15 cellular contexts compared by ENCODE assay signal in genomic region chr11:112614605-112615004, GRCh38.
DNase-seq lines count a peak whose midpoint lies in the region; ATAC-seq and TF ChIP-seq lines count a peak whose summit lies in the region.
"Had no signal": no experiment of that assay in that cellular context is flagged by ENCODE, and none has a peak within 500 bp of the region (broad histone marks: within the 10 kb centered on the region; RNA-seq: fewer than 3 reads in every experiment).

No MANE protein-coding gene starts in this region.

- POLR2A ChIA-PET in activated CD4-positive, alpha-beta memory T cell treated with anti-CD3 and anti-CD28 coated beads for 36 hours (lab: Charles Lee) = no interaction called here

- H3K9me3 Mint-ChIP-seq in activated CD4-positive, alpha-beta memory T cell treated with anti-CD3 and anti-CD28 coated beads for 36 hours = no peaks in the 10 kb centered on the region
- H3K9me3 Mint-ChIP-seq in natural killer cell treated with Interleukin-12 subunit alpha and Interleukin-12 subunit beta and Interleukin-15 and Interleukin-18, amount 100 ng/mL, for 72 hours = no peaks in the 10 kb centered on the region

- H3K36me3 Mint-ChIP-seq in activated CD4-positive, alpha-beta memory T cell treated with anti-CD3 and anti-CD28 coated beads for 36 hours = no peaks in the 10 kb centered on the region
- no peaks in the 10 kb centered on the region for H3K36me3 Mint-ChIP-seq in natural killer cell treated with Interleukin-12 subunit alpha and Interleukin-12 subunit beta and Interleukin-15 and Interleukin-18, amount 100 ng/mL, for 72 hours
- H3K36me3 Mint-ChIP-seq: CD4-positive, alpha-beta memory T cell had no signal

- peaks cover 7% of the 10 kb centered on the region for H3K27me3 Mint-ChIP-seq in activated CD4-positive, alpha-beta memory T cell treated with anti-CD3 and anti-CD28 coated beads for 36 hours
- H3K27me3 Mint-ChIP-seq in natural killer cell treated with Interleukin-12 subunit alpha and Interleukin-12 subunit beta and Interleukin-15 and Interleukin-18, amount 100 ng/mL, for 72 hours = peaks cover 32 to 36% of the 10 kb centered on the region in 2 donors

- no peaks in the 10 kb centered on the region for H3K9me3 ChIP-seq in breast epithelium
- H3K9me3 ChIP-seq in suprapubic skin = no peaks in the 10 kb centered on the region
- H3K9me3 ChIP-seq in aorta (ENCODE audit: control insufficient read depth, low read length) = no peaks in the 10 kb centered on the region

- TF ChIP-seq POLR2A in breast epithelium (IDR thresholded peaks at IDR 0.05) (no peak), suprapubic skin (IDR thresholded peaks at IDR 0.05) (no peak)

- no peak for TF ChIP-seq EP300 in suprapubic skin (IDR thresholded peaks at IDR 0.05)

- TF ChIP-seq CTCF in breast epithelium (IDR thresholded peaks at IDR 0.05) = no peak
- TF ChIP-seq CTCF in foreskin keratinocyte (conservative IDR thresholded peaks at IDR 0.05) = no peak
- no peak for TF ChIP-seq CTCF in suprapubic skin (IDR thresholded peaks at IDR 0.05)

- no peak overlapping the region for H3K4me3 ChIP-seq in breast epithelium
- no peak overlapping the region for H3K4me3 ChIP-seq in suprapubic skin
- no peak overlapping the region for H3K4me3 ChIP-seq in aorta (ENCODE audit: low read length in 2 of 2)

- no peak overlapping the region for H3K4me3 Mint-ChIP-seq in activated CD4-positive, alpha-beta memory T cell treated with anti-CD3 and anti-CD28 coated beads for 36 hours
- no peak overlapping the region for H3K4me3 Mint-ChIP-seq in natural killer cell treated with Interleukin-12 subunit alpha and Interleukin-12 subunit beta and Interleukin-15 and Interleukin-18, amount 100 ng/mL, for 72 hours
- H3K4me3 Mint-ChIP-seq: CD4-positive, alpha-beta memory T cell had no signal

- WGBS in suprapubic skin = 60% methylated on average over 1 of the region's 1 CpG
- 95 to 96% methylated on average over 1 of the region's 1 CpG for WGBS in aorta, 2 donors

- ATAC-seq in foreskin keratinocyte (peak; percentile 65), aorta (ENCODE audit: low FRiP score) (no peak)
- no peak for ATAC-seq in natural killer cell treated with Interleukin-12 subunit alpha and Interleukin-12 subunit beta and Interleukin-15 and Interleukin-18, amount 100 ng/mL, for 72 hours

- H3K4me1 ChIP-seq in breast epithelium = peaks cover 0 to 17% of the 10 kb centered on the region in 2 donors
- H3K4me1 ChIP-seq in foreskin keratinocyte = peaks cover 49% of the 10 kb centered on the region
- peaks cover 15% of the 10 kb centered on the region for H3K4me1 ChIP-seq in suprapubic skin
- peaks cover 0 to 16% of the 10 kb centered on the region in 2 donors for H3K4me1 ChIP-seq in aorta (ENCODE audit: control insufficient read depth in 1 of 2, insufficient read depth in 2 of 2, low read length in 2 of 2)

- no peaks in the 10 kb centered on the region for H3K4me1 Mint-ChIP-seq in activated CD4-positive, alpha-beta memory T cell treated with anti-CD3 and anti-CD28 coated beads for 36 hours (ENCODE audit: low read depth)
- no peaks in the 10 kb centered on the region for H3K4me1 Mint-ChIP-seq in natural killer cell treated with Interleukin-12 subunit alpha and Interleukin-12 subunit beta and Interleukin-15 and Interleukin-18, amount 100 ng/mL, for 72 hours (ENCODE audit: low read depth in 2 of 2)
- H3K4me1 Mint-ChIP-seq: CD4-positive, alpha-beta memory T cell had no signal

- peak overlapping the region; percentile 40 to 82 for H3K27ac ChIP-seq in breast epithelium
- H3K27ac ChIP-seq in foreskin keratinocyte = peak overlapping the region; percentile 89
- H3K27ac ChIP-seq in suprapubic skin = peak overlapping the region; percentile 7
- no peak overlapping the region for H3K27ac ChIP-seq in aorta (ENCODE audit: low read depth in 1 of 2, low read length in 2 of 2)

- H3K36me3 ChIP-seq in breast epithelium (no peaks in the 10 kb centered on the region), suprapubic skin (no peaks in the 10 kb centered on the region), aorta (ENCODE audit: control insufficient read depth in 1 of 2, insufficient read depth in 2 of 2, low read length in 1 of 2) (no peaks in the 10 kb centered on the region)

- H3K27ac Mint-ChIP-seq in activated CD4-positive, alpha-beta memory T cell treated with anti-CD3 and anti-CD28 coated beads for 36 hours = no peak overlapping the region
- no peak overlapping the region for H3K27ac Mint-ChIP-seq in natural killer cell treated with Interleukin-12 subunit alpha and Interleukin-12 subunit beta and Interleukin-15 and Interleukin-18, amount 100 ng/mL, for 72 hours
- H3K27ac Mint-ChIP-seq: CD4-positive, alpha-beta memory T cell had no signal

- peak; percentile 54 for DNase-seq in HPDE6-E6E7 (ENCODE audit: extremely low spot score)
- no peak for DNase-seq in breast epithelium (ENCODE audit: low spot score in 2 of 2)
- peak; percentile 60 to 79 for DNase-seq in foreskin keratinocyte
- DNase-seq in suprapubic skin (ENCODE audit: low spot score in 2 of 2) = no peak
- no peak for DNase-seq in aorta
- DNase-seq in activated CD4-positive, alpha-beta memory T cell treated with anti-CD3 and anti-CD28 coated beads for 36 hours = no peak
- DNase-seq in natural killer cell treated with Interleukin-12 subunit alpha and Interleukin-12 subunit beta and Interleukin-15 and Interleukin-18, amount 100 ng/mL, for 72 hours (ENCODE audit: low spot score) = no peak
- DNase-seq: ACHN; CD4-positive, alpha-beta memory T cell; GF-D8; KBM-7; NCI-H1092 treated with DMSO at 0.1 percent for 48 hours; NCI-H1694; NCI-H510A; SIG-M5 had no signal

- H3K27me3 ChIP-seq in breast epithelium (no peaks in the 10 kb centered on the region), foreskin keratinocyte (no peaks in the 10 kb centered on the region), suprapubic skin (no peaks in the 10 kb centered on the region), aorta (ENCODE audit: control insufficient read depth in 1 of 2, insufficient read depth in 2 of 2, low read length in 1 of 2) (no peaks in the 10 kb centered on the region)

- CTCF ChIA-PET in activated CD4-positive, alpha-beta memory T cell treated with anti-CD3 and anti-CD28 coated beads for 36 hours (lab: Charles Lee) = interaction anchor here (1.4 kb wide), 1 partner anchor 27 kb away, joined by 3 read pairs; no protein-coding TSS in a partner anchor

- intact Hi-C loops in breast epithelium (cut with DNase I; ENCODE audit: low total_unique reads) (no loop called here), aorta (cut with DNase I) (loop anchor here in 1 of 2 donors (5.0 kb wide), 1 partner anchor 183 kb away; no protein-coding TSS in a partner anchor)
- intact Hi-C loops in activated CD4-positive, alpha-beta memory T cell treated with anti-CD3 and anti-CD28 coated beads for 36 hours (cut with micrococcal nuclease) = no loop called here

Comparison
In these comparisons a context has a peak if more than half of its experiments do, and no peak if none do; other contexts are left out.
1. DNase-seq: peak in HPDE6-E6E7 (single experiment) and foreskin keratinocyte (2 of 2); none in breast epithelium (0 of 2), suprapubic skin (0 of 2), aorta (0 of 2), activated CD4-positive, alpha-beta memory T cell treated with anti-CD3 and anti-CD28 coated beads for 36 hours (single experiment) and natural killer cell treated with Interleukin-12 subunit alpha and Interleukin-12 subunit beta and Interleukin-15 and Interleukin-18, amount 100 ng/mL, for 72 hours (single experiment).
2. H3K27ac ChIP-seq: peak in breast epithelium (2 of 2), foreskin keratinocyte (single experiment) and suprapubic skin (single experiment); none in aorta (0 of 2).